Comparison of ENCODE assay signal across 8 cellular contexts in the genomic region with DNA sequence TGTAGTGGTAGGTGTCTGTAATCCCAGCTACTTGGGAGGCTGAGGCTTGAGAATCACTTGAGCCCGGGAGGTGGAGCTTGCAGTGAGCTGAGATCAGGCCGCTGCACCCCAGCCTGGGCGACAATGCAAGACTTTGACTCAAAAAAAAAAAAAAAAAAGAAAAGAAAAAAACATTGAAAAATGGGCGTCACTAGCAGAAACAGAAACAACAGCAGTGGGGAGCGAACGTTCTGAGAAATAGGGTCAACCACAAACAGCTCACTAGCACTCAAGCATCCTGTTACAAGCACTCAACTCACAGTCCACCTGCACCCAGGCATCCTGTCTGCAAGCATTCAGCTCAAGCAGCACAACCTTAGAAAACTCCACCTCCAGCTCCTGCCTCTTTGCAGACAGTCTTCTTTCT. TPM values are rescaled to one million over a fixed set of nuclear protein-coding genes. Genes with fewer than 3 reads are reported as not detected.
A peak's percentile ranks its signal among the peaks of the same experiment; 100 is the strongest.
DNase-seq lines count a peak whose midpoint lies in the region; ATAC-seq and TF ChIP-seq lines count a peak whose summit lies in the region.

No MANE protein-coding gene starts in this region.

- H3K4me3 ChIP-seq in CD4-positive, alpha-beta memory T cell (ENCODE audit: low read length in 2 of 2), result peak overlapping the region in 1 of 2 donors; percentile 40

- H3K27me3 ChIP-seq in CD4-positive, alpha-beta memory T cell (ENCODE audit: insufficient read depth, low read length), result no peaks in the 10 kb centered on the region

- H3K4me1 ChIP-seq in CD4-positive, alpha-beta memory T cell (ENCODE audit: insufficient read depth, low read length), result peaks cover 99% of the 10 kb centered on the region

- peak; percentile 96 for ATAC-seq in GM19397 (IDR thresholded peaks at IDR 0.05; ENCODE audit: unreplicated experiment)
- peak; percentile 96 for ATAC-seq in HG03442 (IDR thresholded peaks at IDR 0.05; ENCODE audit: unreplicated experiment)
- ATAC-seq in omental fat pad (ENCODE audit: low FRiP score), result no peak

- H3K36me3 ChIP-seq in CD4-positive, alpha-beta memory T cell (ENCODE audit: insufficient read depth, low read length), result peaks cover 5% of the 10 kb centered on the region

- intact Hi-C loops in CD4-positive, alpha-beta memory T cell (cut with micrococcal nuclease), result loop anchor here (1.0 to 5.0 kb wide), 4 partner anchors 16 to 153 kb away; a partner anchor contains a TSS

- peaks cover 44 to 46% of the 10 kb centered on the region in 2 donors for H3K36me3 Mint-ChIP-seq in CD4-positive, alpha-beta memory T cell

- peak overlapping the region; percentile 91 to 98 (median 94) for H3K27ac Mint-ChIP-seq in CD4-positive, alpha-beta memory T cell

- peaks cover 58 to 94% (median 77%) of the 10 kb centered on the region in 4 donors for H3K4me1 Mint-ChIP-seq in CD4-positive, alpha-beta memory T cell

- CTCF ChIA-PET in CD4-positive, alpha-beta memory T cell (lab: Charles Lee; ENCODE audit: partially characterized antibody), result interaction anchor here (0.7 to 2.1 kb wide), 23 partner anchors 8 to 207 kb away, joined by 3 to 60 read pairs (median 4); a partner anchor contains a TSS

- peak overlapping the region; percentile 64 for H3K27ac ChIP-seq in CD4-positive, alpha-beta memory T cell (ENCODE audit: low read depth, low read length)

- POLR2A ChIA-PET in CD4-positive, alpha-beta memory T cell (lab: Charles Lee; ENCODE audit: partially characterized antibody), result interaction anchor here (0.7 to 18.2 kb wide), 19 partner anchors 9 to 405 kb away, joined by 3 to 412 read pairs (median 10); a partner anchor contains a TSS

- peak overlapping the region; percentile 67 to 85 (median 78) for H3K4me3 Mint-ChIP-seq in CD4-positive, alpha-beta memory T cell

- no peaks in the 10 kb centered on the region for H3K9me3 ChIP-seq in CD4-positive, alpha-beta memory T cell (ENCODE audit: control insufficient read depth in 1 of 2, low read length in 2 of 2)

- H3K9me3 Mint-ChIP-seq in CD4-positive, alpha-beta memory T cell, result no peaks in the 10 kb centered on the region

- no peaks in the 10 kb centered on the region for H3K27me3 Mint-ChIP-seq in CD4-positive, alpha-beta memory T cell

- peak; percentile 85 to 95 (median 94) for DNase-seq in CD4-positive, alpha-beta memory T cell
- DNase-seq in T-helper 1 cell, result peak; percentile 60 to 98 (median 77)
- DNase-seq in activated naive CD8-positive, alpha-beta T cell treated with anti-CD3 and anti-CD28 coated beads, Interleukin-2, amount 50 U/mL, for 16 hours (ENCODE audit: low read depth, low spot score), result peak; percentile 54
- peak; percentile 46 to 73 (median 58) for DNase-seq in stimulated activated CD4-positive, alpha-beta T cell treated with anti-CD3 and anti-CD28 coated beads, TNF-alpha, amount 100 ng/mL, for 48 hours (ENCODE audit: low read depth in 3 of 3)
- DNase-seq in A172 (ENCODE audit: low spot score), result no peak
- DNase-seq in omental fat pad (ENCODE audit: low spot score), result no peak

- TF ChIP-seq CTCF in omental fat pad (IDR thresholded peaks at IDR 0.05), result no peak

RNA-seq across cellular contexts. Expression of a gene that starts 17.2 kb away (rescaled TPM):
- 10 to 100 TPM; 86.1 to 86.2 TPM for total RNA-seq in CD4-positive, alpha-beta memory T cell
- 10 to 100 TPM; 41.4 to 84.7 TPM for polyA plus RNA-seq in CD4-positive, alpha-beta memory T cell
- total RNA-seq in A172 (2014; rRNA removed; shearing (Covaris generic)), result 20.6 and 22.9 TPM in 2 replicates
- 10 to 100 TPM; 11.7 to 25.4 (median 17.0) TPM for total RNA-seq in omental fat pad

RNA-seq across cellular contexts. Expression of a gene that starts 45.3 kb away (rescaled TPM):
- 10 to 100 TPM; 22.1 to 23.2 TPM for total RNA-seq in CD4-positive, alpha-beta memory T cell
- polyA plus RNA-seq in CD4-positive, alpha-beta memory T cell, result 10 to 100 TPM; 34.6 to 55.3 TPM
- total RNA-seq in A172 (2014; rRNA removed; shearing (Covaris generic)), result 153 and 159 TPM in 2 replicates
- total RNA-seq in omental fat pad, result 100 to 1,000 TPM in 1 of 4 donors, 10 to 100 TPM in 3; 57.1 to 104 (median 60.4) TPM

Comparison
In these comparisons a context has a peak if more than half of its experiments do, and no peak if none do; other contexts are left out.
1. DNase-seq: peak in CD4-positive, alpha-beta memory T cell (5 of 5), T-helper 1 cell (5 of 5), activated naive CD8-positive, alpha-beta T cell treated with anti-CD3 and anti-CD28 coated beads, Interleukin-2, amount 50 U/mL, for 16 hours (single experiment) and stimulated activated CD4-positive, alpha-beta T cell treated with anti-CD3 and anti-CD28 coated beads, TNF-alpha, amount 100 ng/mL, for 48 hours (3 of 3); none in A172 (single experiment) and omental fat pad (single experiment).